ENCODE assay signal across 16 cellular contexts in genomic region chr18:79512461-79513380, GRCh38.
A peak's percentile ranks its signal among the peaks of the same experiment; 100 is the strongest.
DNase-seq lines count a peak whose midpoint lies in the region; ATAC-seq and TF ChIP-seq lines count a peak whose summit lies in the region.
"Had no signal": no experiment of that assay in that cellular context is flagged by ENCODE, and none has a peak within 500 bp of the region (broad histone marks: within the 10 kb centered on the region; RNA-seq: fewer than 3 reads in every experiment).

No MANE protein-coding gene starts in this region.

- intact Hi-C loops in right cardiac atrium (cut with DNase I), result no loop called here
- intact Hi-C loops in Right ventricle myocardium inferior (cut with DNase I), result no loop called here
- intact Hi-C loops in left lung (cut with DNase I), result no loop called here

- H3K9me3 ChIP-seq in right cardiac atrium (ENCODE audit: control insufficient read depth, low read length) (no peaks in the 10 kb centered on the region), left lung (no peaks in the 10 kb centered on the region)
- H3K9me3 ChIP-seq: ascending aorta had no signal

- H3K4me1 Mint-ChIP-seq in type B pancreatic cell (ENCODE audit: unreplicated experiment), result no peaks in the 10 kb centered on the region

- DNase-seq in right cardiac atrium, result peak; percentile 11 to 59 (median 44)
- DNase-seq in Right ventricle myocardium inferior (ENCODE audit: missing footprints), result no peak
- peak; percentile 52 for DNase-seq in activated CD8-positive, alpha-beta memory T cell treated with anti-CD3 and anti-CD28 coated beads for 24 hours
- DNase-seq in left lung, result peak; percentile 22 to 71
- peak; percentile 62 for DNase-seq in type B pancreatic cell (ENCODE audit: extremely low spot score, unreplicated experiment)
- no peak for DNase-seq in kidney glomerular epithelial cell (lab: John Stamatoyannopoulos, UW)
- DNase-seq in middle frontal gyrus (ENCODE audit: extremely low spot score, low spot score), result no peak
- DNase-seq: AML-193, dermis blood vessel endothelial cell, left cardiac atrium, naive B cell, NCI-H345, retina had no signal

- no peak overlapping the region for H3K4me3 Mint-ChIP-seq in type B pancreatic cell
- H3K4me3 Mint-ChIP-seq: stimulated activated effector memory CD8-positive, alpha-beta T cell treated with anti-CD3 and anti-CD28 coated beads, Interleukin-12 subunit alpha, Interleukin-12 subunit beta, amount 100 ng/mL, for 72 hours had no signal

- H3K27me3 Mint-ChIP-seq in type B pancreatic cell, result peaks cover 20% of the 10 kb centered on the region
- H3K27me3 Mint-ChIP-seq: naive B cell had no signal

- H3K4me1 ChIP-seq in right cardiac atrium (ENCODE audit: control insufficient read depth, insufficient read depth, low read length) (no peaks in the 10 kb centered on the region), left lung (peaks cover 0 to 22% of the 10 kb centered on the region in 2 donors)

- peaks cover 0 to 10% of the 10 kb centered on the region in 2 donors for H3K36me3 ChIP-seq in left lung

- 96% methylated on average over 54 of the region's 54 CpGs for WGBS in right cardiac atrium

- H3K27ac ChIP-seq in right cardiac atrium (ENCODE audit: low read length) (no peak overlapping the region), left lung (no peak overlapping the region)
- H3K27ac ChIP-seq: ascending aorta had no signal

- TF ChIP-seq CTCF in left lung (IDR thresholded peaks at IDR 0.05) (no peak), type B pancreatic cell (conservative IDR thresholded peaks at IDR 0.05) (no peak)

- no peaks in the 10 kb centered on the region for H3K36me3 Mint-ChIP-seq in type B pancreatic cell

- ATAC-seq in right cardiac atrium (no peak), Right ventricle myocardium inferior (no peak), left lung (no peak), HG03025 (IDR thresholded peaks at IDR 0.05; ENCODE audit: low FRiP score, unreplicated experiment) (no peak)
- ATAC-seq: left cardiac atrium; stimulated activated effector memory CD8-positive, alpha-beta T cell treated with anti-CD3 and anti-CD28 coated beads, Interleukin-12 subunit alpha, Interleukin-12 subunit beta, amount 100 ng/mL, for 72 hours had no signal

- no peak overlapping the region for H3K27ac Mint-ChIP-seq in type B pancreatic cell
- H3K27ac Mint-ChIP-seq: naive B cell; stimulated activated effector memory CD8-positive, alpha-beta T cell treated with anti-CD3 and anti-CD28 coated beads, Interleukin-12 subunit alpha, Interleukin-12 subunit beta, amount 100 ng/mL, for 72 hours had no signal

- H3K9me3 Mint-ChIP-seq in type B pancreatic cell, result no peaks in the 10 kb centered on the region
- H3K9me3 Mint-ChIP-seq: naive B cell; stimulated activated effector memory CD8-positive, alpha-beta T cell treated with anti-CD3 and anti-CD28 coated beads, Interleukin-12 subunit alpha, Interleukin-12 subunit beta, amount 100 ng/mL, for 72 hours had no signal

- no peak overlapping the region for H3K4me3 ChIP-seq in right cardiac atrium (ENCODE audit: low read length)
- H3K4me3 ChIP-seq in left lung, result no peak overlapping the region
- H3K4me3 ChIP-seq: ascending aorta had no signal

- H3K27me3 ChIP-seq in right cardiac atrium (ENCODE audit: control insufficient read depth, insufficient read depth) (no peaks in the 10 kb centered on the region), left lung (no peaks in the 10 kb centered on the region)
- H3K27me3 ChIP-seq: ascending aorta had no signal

Comparison
In these comparisons a context has a peak if more than half of its experiments do, and no peak if none do; other contexts are left out.
1. DNase-seq: peak in right cardiac atrium (3 of 3), activated CD8-positive, alpha-beta memory T cell treated with anti-CD3 and anti-CD28 coated beads for 24 hours (single experiment), left lung (2 of 2) and type B pancreatic cell (single experiment); none in Right ventricle myocardium inferior (single experiment), kidney glomerular epithelial cell (single experiment) and middle frontal gyrus (single experiment).